ENCODE assay signal across 1 cellular context in the genomic region with DNA sequence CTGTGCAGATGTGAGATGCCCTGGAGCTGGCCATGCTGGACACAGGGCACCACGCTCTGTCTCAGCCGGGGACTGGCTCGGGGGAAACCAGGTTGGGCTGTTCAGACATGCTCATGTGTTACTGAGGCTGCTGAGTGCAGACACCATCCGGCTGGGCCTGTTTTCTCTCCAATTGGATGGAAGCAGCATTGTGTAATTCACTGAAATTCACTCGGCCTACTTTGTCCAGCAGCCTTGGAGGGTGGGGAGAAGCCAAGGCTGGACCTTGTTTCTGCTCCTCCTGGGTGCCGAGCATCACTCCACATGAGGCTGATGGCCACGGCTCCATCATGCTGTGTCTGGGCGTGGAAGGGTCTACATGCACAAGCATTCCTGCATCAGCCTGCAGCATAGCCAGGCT.
TF ChIP-seq lines count a peak whose summit lies in the region.

No MANE protein-coding gene starts in this region.

TF ChIP-seq in IMR-90, 13 proteins besides CTCF, POLR2A, EP300 and RAD21 (continued from another document):
- TF ChIP-seq, protein P1, sequence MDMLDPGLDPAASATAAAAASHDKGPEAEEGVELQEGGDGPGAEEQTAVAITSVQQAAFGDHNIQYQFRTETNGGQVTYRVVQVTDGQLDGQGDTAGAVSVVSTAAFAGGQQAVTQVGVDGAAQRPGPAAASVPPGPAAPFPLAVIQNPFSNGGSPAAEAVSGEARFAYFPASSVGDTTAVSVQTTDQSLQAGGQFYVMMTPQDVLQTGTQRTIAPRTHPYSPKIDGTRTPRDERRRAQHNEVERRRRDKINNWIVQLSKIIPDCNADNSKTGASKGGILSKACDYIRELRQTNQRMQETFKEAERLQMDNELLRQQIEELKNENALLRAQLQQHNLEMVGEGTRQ (IDR thresholded peaks at IDR 0.05; ENCODE audit: low read depth, low read length) = no peak
- no peak for TF ChIP-seq MXI1 (IDR thresholded peaks at IDR 0.05; ENCODE audit: borderline replicate concordance, low read depth, low read length)
- no peak for TF ChIP-seq SMC3 (IDR thresholded peaks at IDR 0.05; ENCODE audit: low read depth, low read length)
- TF ChIP-seq RFX5 (IDR thresholded peaks at IDR 0.05; ENCODE audit: low read depth, low read length) = no peak
- TF ChIP-seq, protein P2, sequence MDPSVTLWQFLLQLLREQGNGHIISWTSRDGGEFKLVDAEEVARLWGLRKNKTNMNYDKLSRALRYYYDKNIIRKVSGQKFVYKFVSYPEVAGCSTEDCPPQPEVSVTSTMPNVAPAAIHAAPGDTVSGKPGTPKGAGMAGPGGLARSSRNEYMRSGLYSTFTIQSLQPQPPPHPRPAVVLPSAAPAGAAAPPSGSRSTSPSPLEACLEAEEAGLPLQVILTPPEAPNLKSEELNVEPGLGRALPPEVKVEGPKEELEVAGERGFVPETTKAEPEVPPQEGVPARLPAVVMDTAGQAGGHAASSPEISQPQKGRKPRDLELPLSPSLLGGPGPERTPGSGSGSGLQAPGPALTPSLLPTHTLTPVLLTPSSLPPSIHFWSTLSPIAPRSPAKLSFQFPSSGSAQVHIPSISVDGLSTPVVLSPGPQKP (IDR thresholded peaks at IDR 0.05; ENCODE audit: borderline replicate concordance, low read depth, low read length) = no peak
- no peak for TF ChIP-seq CHD1 (IDR thresholded peaks at IDR 0.05; ENCODE audit: low read depth, low read length)
- TF ChIP-seq FOS (IDR thresholded peaks at IDR 0.05; ENCODE audit: low read depth, low read length) = no peak
- TF ChIP-seq NFE2L2 (IDR thresholded peaks at IDR 0.05; ENCODE audit: low read depth, low read length) = no peak
- no peak for TF ChIP-seq BHLHE40 (IDR thresholded peaks at IDR 0.05; ENCODE audit: low read depth, low read length)
- no peak for TF ChIP-seq CEBPB (IDR thresholded peaks at IDR 0.05; ENCODE audit: low read depth, low read length)
